In the genomic region with DNA sequence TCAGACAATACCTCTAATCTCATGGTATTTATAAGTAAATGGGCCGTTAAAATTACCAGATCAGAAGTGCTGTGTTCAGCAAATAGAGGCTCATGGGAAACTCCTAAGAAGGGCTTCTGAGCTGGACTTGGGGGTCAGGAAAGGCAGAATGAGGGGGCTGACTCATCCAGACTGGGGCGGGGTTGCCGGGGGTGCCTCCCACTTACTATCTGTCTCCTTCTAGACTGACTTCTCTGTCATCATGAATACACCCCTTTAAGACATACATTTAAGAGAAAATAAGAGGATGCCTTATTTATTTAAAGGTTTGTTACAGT, we compare ENCODE assay signal across 13 cellular contexts.
DNase-seq lines count a peak whose midpoint lies in the region; ATAC-seq and TF ChIP-seq lines count a peak whose summit lies in the region.
"Had no signal": no experiment of that assay in that cellular context is flagged by ENCODE, and none has a peak within 500 bp of the region (broad histone marks: within the 10 kb centered on the region; RNA-seq: fewer than 3 reads in every experiment).

No MANE protein-coding gene starts in this region.

- H3K9me3 ChIP-seq in neural progenitor cell (ENCODE audit: low read depth), result no peaks in the 10 kb centered on the region

- no peak for TF ChIP-seq CTCF in neural progenitor cell (IDR thresholded peaks at IDR 0.05)

- H3K4me1 ChIP-seq in neural progenitor cell, result peaks cover 16% of the 10 kb centered on the region

- H3K27ac ChIP-seq in neural progenitor cell, result no peak overlapping the region

- peaks cover 2% of the 10 kb centered on the region for H3K27me3 Mint-ChIP-seq in dendritic cell treated with granulocyte-macrophage colony-stimulating factor and Interleukin-4, amounts not matched to agents 40 ng/mL and 50 ng/mL, for 4 days
- H3K27me3 Mint-ChIP-seq in neural progenitor cell (ENCODE audit: insufficient read depth, low read depth), result peaks cover 9% of the 10 kb centered on the region

- no peak overlapping the region for H2AFZ ChIP-seq in neural progenitor cell (replicated peaks)

- H3K4me1 Mint-ChIP-seq in dendritic cell treated with granulocyte-macrophage colony-stimulating factor and Interleukin-4, amounts not matched to agents 40 ng/mL and 50 ng/mL, for 4 days (ENCODE audit: low read depth), result peaks cover 29% of the 10 kb centered on the region
- peaks cover 29% of the 10 kb centered on the region for H3K4me1 Mint-ChIP-seq in neural progenitor cell

- H3K4me2 ChIP-seq in neural progenitor cell, result no peak overlapping the region

- intact Hi-C loops in dendritic cell treated with granulocyte-macrophage colony-stimulating factor and Interleukin-4, amounts not matched to agents 40 ng/mL and 50 ng/mL, for 4 days (cut with micrococcal nuclease), result no loop called here

- H3F3A ChIP-seq in neural progenitor cell (ENCODE audit: low read depth), result no peaks in the 10 kb centered on the region

- no peak overlapping the region for H3K9ac ChIP-seq in neural progenitor cell

- H3K36me3 ChIP-seq in neural progenitor cell, result no peaks in the 10 kb centered on the region

- H3K4me3 Mint-ChIP-seq in dendritic cell treated with granulocyte-macrophage colony-stimulating factor and Interleukin-4, amounts not matched to agents 40 ng/mL and 50 ng/mL, for 4 days, result no peak overlapping the region
- H3K4me3 Mint-ChIP-seq in neural progenitor cell, result no peak overlapping the region
- H3K4me3 Mint-ChIP-seq: activated B cell treated with CpG ODN at 0.5 μM for 24 hours; activated naive CD8-positive, alpha-beta T cell had no signal

- H3K27ac Mint-ChIP-seq in dendritic cell treated with granulocyte-macrophage colony-stimulating factor and Interleukin-4, amounts not matched to agents 40 ng/mL and 50 ng/mL, for 4 days, result peak overlapping the region; percentile 68
- H3K27ac Mint-ChIP-seq in neural progenitor cell, result peak overlapping the region; percentile 36
- H3K27ac Mint-ChIP-seq: activated B cell treated with CpG ODN at 0.5 μM for 24 hours; activated naive CD8-positive, alpha-beta T cell had no signal

- DNase-seq in A172 (ENCODE audit: low spot score) (peak; percentile 73), M059J (ENCODE audit: low read depth) (peak; percentile 92), neural progenitor cell (ENCODE audit: low spot score) (no peak), cerebellar cortex (ENCODE audit: low spot score) (no peak), NOMO-1 treated with DMSO at 0.1 percent for 48 hours (lab: John Stamatoyannopoulos, UW; ENCODE audit: unreplicated experiment) (no peak)
- DNase-seq: activated B cell treated with CpG ODN at 0.5 μM for 24 hours; NCI-H1048; NK-92 treated with Interleukin-12 subunit alpha and Interleukin-12 subunit beta, amount 100 ng/mL, for 24 hours had no signal

- no peak overlapping the region for H3K4me3 ChIP-seq in neural progenitor cell
- H3K4me3 ChIP-seq: GM12878 had no signal

- ATAC-seq in HG02973 (IDR thresholded peaks at IDR 0.05; ENCODE audit: unreplicated experiment) (no peak), HG02981 (IDR thresholded peaks at IDR 0.05; ENCODE audit: unreplicated experiment) (no peak)
- ATAC-seq: GM12878 had no signal

- no peaks in the 10 kb centered on the region for H3K27me3 ChIP-seq in neural progenitor cell

- no peaks in the 10 kb centered on the region for H3K9me3 Mint-ChIP-seq in dendritic cell treated with granulocyte-macrophage colony-stimulating factor and Interleukin-4, amounts not matched to agents 40 ng/mL and 50 ng/mL, for 4 days
- H3K9me3 Mint-ChIP-seq in neural progenitor cell, result peaks cover 29% of the 10 kb centered on the region

- H4K20me1 ChIP-seq in neural progenitor cell (ENCODE audit: low read depth), result no peaks in the 10 kb centered on the region

- no peaks in the 10 kb centered on the region for H3K36me3 Mint-ChIP-seq in dendritic cell treated with granulocyte-macrophage colony-stimulating factor and Interleukin-4, amounts not matched to agents 40 ng/mL and 50 ng/mL, for 4 days (ENCODE audit: low read depth)
- peaks cover 4% of the 10 kb centered on the region for H3K36me3 Mint-ChIP-seq in neural progenitor cell

- H3K79me2 ChIP-seq in neural progenitor cell (ENCODE audit: low read depth), result no peaks in the 10 kb centered on the region

Comparison
In these comparisons a context has a peak if more than half of its experiments do, and no peak if none do; other contexts are left out.
1. DNase-seq: peak in A172 (single experiment) and M059J (single experiment); none in neural progenitor cell (single experiment), cerebellar cortex (single experiment) and NOMO-1 treated with DMSO at 0.1 percent for 48 hours (single experiment).